ENCODE assay signal across 13 cellular contexts in the genomic region with DNA sequence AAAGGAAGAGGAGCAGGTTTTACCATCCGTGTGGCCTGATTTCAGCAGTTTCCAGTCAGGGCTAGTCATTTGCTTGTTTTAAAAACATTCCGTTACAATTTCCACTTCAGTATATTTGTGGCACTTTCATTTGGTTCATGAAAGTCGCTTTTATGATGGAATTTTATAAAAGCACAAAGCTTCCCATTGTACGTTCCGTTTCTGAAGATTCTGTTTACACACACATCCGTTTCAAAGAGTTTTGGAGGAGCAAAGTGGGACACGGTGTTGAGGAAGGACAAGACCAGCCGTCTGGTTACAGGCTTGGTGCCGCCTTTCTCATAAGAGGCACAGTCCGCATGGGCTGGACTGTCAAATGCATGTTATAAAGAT.
A peak's percentile ranks its signal among the peaks of the same experiment; 100 is the strongest.
DNase-seq lines count a peak whose midpoint lies in the region; ATAC-seq, FAIRE-seq and TF ChIP-seq lines count a peak whose summit lies in the region.
"Had no signal": no experiment of that assay in that cellular context is flagged by ENCODE, and none has a peak within 500 bp of the region (broad histone marks: within the 10 kb centered on the region; RNA-seq: fewer than 3 reads in every experiment).

No MANE protein-coding gene starts in this region.

- TF ChIP-seq RAD21 in HepG2 (CRISPR knock-in tag; IDR thresholded peaks at IDR 0.05), result no peak

- H3K4me3 ChIP-seq in HepG2 (replicated peaks in 1 of 3; ENCODE audit: insufficient read depth in 1 of 3, low read depth in 2 of 3, low read length in 3 of 3) (peak overlapping the region; percentile 61 to 77 (median 62); a peak in 5 of 6 replicates), right lobe of liver (no peak overlapping the region), esophagus (ENCODE audit: low read depth in 1 of 2, low read length in 2 of 2) (no peak overlapping the region), neural progenitor cell (no peak overlapping the region), vagina (no peak overlapping the region)

- H4K20me1 ChIP-seq in HepG2 (ENCODE audit: insufficient read depth, low read length), result no peaks in the 10 kb centered on the region
- H4K20me1 ChIP-seq in neural progenitor cell (ENCODE audit: low read depth), result peaks cover 4% of the 10 kb centered on the region

- H3K4me1 ChIP-seq in HepG2 (ENCODE audit: insufficient read depth, low read length), result peaks cover 71% of the 10 kb centered on the region
- peaks cover 0 to 11% (median 0%) of the 10 kb centered on the region in 4 donors for H3K4me1 ChIP-seq in right lobe of liver
- H3K4me1 ChIP-seq in esophagus (ENCODE audit: control insufficient read depth in 2 of 2, insufficient read depth in 2 of 2, low read length in 1 of 2), result peaks cover 0 to 16% of the 10 kb centered on the region in 2 donors
- H3K4me1 ChIP-seq in neural progenitor cell, result peaks cover 13% of the 10 kb centered on the region
- peaks cover 33% of the 10 kb centered on the region for H3K4me1 ChIP-seq in vagina

- H3K27ac Mint-ChIP-seq in neural progenitor cell, result peak overlapping the region; percentile 98
- H3K27ac Mint-ChIP-seq: activated naive CD4-positive, alpha-beta T cell treated with anti-CD3 and anti-CD28 coated beads for 36 hours had no signal

- H3K27me3 Mint-ChIP-seq in neural progenitor cell (ENCODE audit: insufficient read depth, low read depth), result peaks cover 10% of the 10 kb centered on the region
- no peaks in the 10 kb centered on the region for H3K27me3 Mint-ChIP-seq in activated T-cell treated with anti-CD3 and anti-CD28 coated beads, Interleukin-2, amount 50 U/mL, for 4 hours (ENCODE audit: low read depth)

- intact Hi-C loops in HepG2 (cut with micrococcal nuclease; ENCODE audit: unreplicated experiment) (no loop called here), right lobe of liver (cut with DNase I) (no loop called here), vagina (cut with DNase I) (loop anchor here (5.0 kb wide), 1 partner anchor 38 kb away; no protein-coding TSS in a partner anchor)

- peaks cover 0 to 9% of the 10 kb centered on the region in 2 experiments; a peak in 2 of 5 replicates for H3K36me3 ChIP-seq in HepG2 (replicated peaks in 1 of 2; ENCODE audit: control insufficient read depth in 1 of 2, insufficient read depth in 2 of 2, low read length in 2 of 2)
- no peaks in the 10 kb centered on the region for H3K36me3 ChIP-seq in right lobe of liver
- peaks cover 0 to 10% of the 10 kb centered on the region in 2 donors for H3K36me3 ChIP-seq in esophagus (ENCODE audit: control insufficient read depth in 2 of 2, insufficient read depth in 2 of 2, low read length in 1 of 2)
- no peaks in the 10 kb centered on the region for H3K36me3 ChIP-seq in neural progenitor cell
- no peaks in the 10 kb centered on the region for H3K36me3 ChIP-seq in vagina

- H3K4me1 Mint-ChIP-seq in neural progenitor cell, result peaks cover 80% of the 10 kb centered on the region
- peaks cover 18% of the 10 kb centered on the region for H3K4me1 Mint-ChIP-seq in activated T-cell treated with anti-CD3 and anti-CD28 coated beads, Interleukin-2, amount 50 U/mL, for 4 hours (ENCODE audit: low read depth)

- no peaks in the 10 kb centered on the region for H3K36me3 Mint-ChIP-seq in neural progenitor cell
- H3K36me3 Mint-ChIP-seq in activated T-cell treated with anti-CD3 and anti-CD28 coated beads, Interleukin-2, amount 50 U/mL, for 4 hours (ENCODE audit: insufficient read depth), result no peaks in the 10 kb centered on the region

- TSS peak; percentile 84 for BruUV-seq in HepG2 (replicated peaks; lab: Mats Ljungman, UMichigan)

- peak overlapping the region; percentile 96 for H3K27ac ChIP-seq in HepG2 (ENCODE audit: extremely low read length, insufficient read depth, low read length)
- peak overlapping the region in 1 of 3 donors; percentile 61 for H3K27ac ChIP-seq in right lobe of liver
- peak overlapping the region; percentile 76 to 81 for H3K27ac ChIP-seq in esophagus (ENCODE audit: low read depth in 2 of 2, low read length in 1 of 2)
- peak overlapping the region; percentile 27 for H3K27ac ChIP-seq in neural progenitor cell
- peak overlapping the region; percentile 87 for H3K27ac ChIP-seq in vagina

- H3K9me3 ChIP-seq in HepG2 (ENCODE audit: low read length), result no peaks in the 10 kb centered on the region
- no peaks in the 10 kb centered on the region for H3K9me3 ChIP-seq in right lobe of liver
- H3K9me3 ChIP-seq in esophagus (ENCODE audit: control insufficient read depth in 2 of 2, insufficient read depth in 1 of 2, low read depth in 1 of 2, low read length in 1 of 2), result no peaks in the 10 kb centered on the region
- H3K9me3 ChIP-seq in neural progenitor cell (ENCODE audit: low read depth), result no peaks in the 10 kb centered on the region
- H3K9me3 ChIP-seq in vagina, result no peaks in the 10 kb centered on the region

- no peaks in the 10 kb centered on the region for H3K9me3 Mint-ChIP-seq in neural progenitor cell
- H3K9me3 Mint-ChIP-seq in activated T-cell treated with anti-CD3 and anti-CD28 coated beads, Interleukin-2, amount 50 U/mL, for 4 hours, result no peaks in the 10 kb centered on the region
- H3K9me3 Mint-ChIP-seq: activated naive CD4-positive, alpha-beta T cell treated with anti-CD3 and anti-CD28 coated beads for 36 hours had no signal

- H3K4me2 ChIP-seq in HepG2 (ENCODE audit: low read depth, low read length) (peak overlapping the region; percentile 94), neural progenitor cell (peak overlapping the region; percentile 72)

- in situ Hi-C loops in HepG2 (cut with HindIII; ENCODE audit: extremely low pct_ligation_motif_present, low pct_unique_long_range_greater_than_20kb), result no loop called here

- CTCF ChIA-PET in HepG2 (lab: Yijun Ruan, JAX; ENCODE audit: low intra/inter-chr PET ratio, low total read pairs), result no interaction called here

- FAIRE-seq in HepG2 (lab: Jason Lieb, UNC), result peak; percentile 8
- FAIRE-seq: H54 had no signal

- H2AFZ ChIP-seq in HepG2 (ENCODE audit: low read length) (no peak overlapping the region), neural progenitor cell (replicated peaks) (no peak overlapping the region)

- peak overlapping the region; percentile 72 for H3K4me3 Mint-ChIP-seq in neural progenitor cell
- no peak overlapping the region for H3K4me3 Mint-ChIP-seq in activated T-cell treated with anti-CD3 and anti-CD28 coated beads, Interleukin-2, amount 50 U/mL, for 4 hours

- POLR2A ChIA-PET in HepG2 (lab: Yijun Ruan, JAX), result no interaction called here

- H3F3A ChIP-seq in neural progenitor cell (ENCODE audit: low read depth), result peaks cover 25% of the 10 kb centered on the region

- H3K27me3 ChIP-seq in HepG2 (ENCODE audit: control insufficient read depth in 1 of 2, insufficient read depth in 2 of 2, low read length in 2 of 2) (no peaks in the 10 kb centered on the region), right lobe of liver (no peaks in the 10 kb centered on the region), esophagus (ENCODE audit: control insufficient read depth in 1 of 2, insufficient read depth in 2 of 2, low read length in 2 of 2) (no peaks in the 10 kb centered on the region), neural progenitor cell (no peaks in the 10 kb centered on the region), vagina (no peaks in the 10 kb centered on the region)

- TF ChIP-seq POLR2A in HepG2 (IDR thresholded peaks at IDR 0.05; ENCODE audit: insufficient read depth in 1 of 2, low read depth in 2 of 2, low read length in 2 of 2) (no peak), right lobe of liver (IDR thresholded peaks at IDR 0.05) (no peak), vagina (IDR thresholded peaks at IDR 0.05) (no peak)

- TF ChIP-seq CTCF in HepG2 (CRISPR knock-in tag; IDR thresholded peaks at IDR 0.05) (no peak), right lobe of liver (IDR thresholded peaks at IDR 0.05) (no peak), neural progenitor cell (IDR thresholded peaks at IDR 0.05) (no peak), vagina (IDR thresholded peaks at IDR 0.05) (no peak)

- H3K9ac ChIP-seq in HepG2 (ENCODE audit: insufficient read depth, low read depth, low read length) (peak overlapping the region; percentile 89), neural progenitor cell (no peak overlapping the region)

- DNase-seq in HepG2 (ENCODE audit: low spot score) (peak; percentile 70), right lobe of liver (no peak), neural progenitor cell (ENCODE audit: low spot score) (no peak), vagina (ENCODE audit: extremely low spot score in 2 of 2) (no peak)
- DNase-seq in activated T-cell treated with anti-CD3 and anti-CD28 coated beads, Interleukin-2, amount 50 U/mL, for 4 hours, result no peak
- DNase-seq in stimulated activated naive CD4-positive, alpha-beta T cell treated with Interleukin-2 at 50 U/mL for 16 hours (lab: John Stamatoyannopoulos, UW), result no peak
- DNase-seq: activated CD4-positive, alpha-beta T cell treated with anti-CD3 and anti-CD28 coated beads for 1 hour; activated naive CD4-positive, alpha-beta T cell treated with anti-CD3 and anti-CD28 coated beads for 36 hours; NCI-H226; SHP77 treated with DMSO at 0.1 percent for 48 hours had no signal

- TF ChIP-seq EP300 in HepG2 (IDR thresholded peaks at IDR 0.05; ENCODE audit: low read depth in 2 of 2, low read length in 2 of 2), result no peak
- no peak for TF ChIP-seq EP300 in HepG2 (CRISPR knock-in tag; IDR thresholded peaks at IDR 0.05; ENCODE audit: borderline replicate concordance)

- H3K79me2 ChIP-seq in HepG2 (ENCODE audit: insufficient read depth, low read length) (peaks cover 15% of the 10 kb centered on the region), neural progenitor cell (ENCODE audit: low read depth) (peaks cover 10% of the 10 kb centered on the region)

- ATAC-seq in HepG2 (peak; percentile 13), right lobe of liver (no peak), HG02973 (IDR thresholded peaks at IDR 0.05; ENCODE audit: unreplicated experiment) (no peak)
- no peak for ATAC-seq in activated T-cell treated with anti-CD3 and anti-CD28 coated beads, Interleukin-2, amount 50 U/mL, for 4 hours

- 2% methylated on average over 10 of the region's 10 CpGs for WGBS in HepG2 (ENCODE audit: low lambda C conversion rate)
- 90% methylated on average over 9 of the region's 10 CpGs for WGBS in right lobe of liver (ENCODE audit: insufficient coverage, low coverage, low lambda C conversion rate, missing lambda C conversion rate)
- 87 to 91% methylated on average over 10 of the region's 10 CpGs for WGBS in esophagus, 2 donors

TF ChIP-seq in HepG2, 621 proteins besides CTCF, POLR2A, EP300 and RAD21 (continues in another document):
- no peak for TF ChIP-seq CREB1 (IDR thresholded peaks at IDR 0.05)
- TF ChIP-seq CREB1 (CRISPR knock-in tag; IDR thresholded peaks at IDR 0.05), result 0 out of 2 replicates have a peak, but pooled peaks have one; percentile 40

Comparison
In these comparisons a context has a peak if more than half of its experiments do, and no peak if none do; other contexts are left out.
1. H3K4me3 ChIP-seq: peak in HepG2 (3 of 3); none in right lobe of liver (0 of 3), esophagus (0 of 2), neural progenitor cell (single experiment) and vagina (0 of 2).